In the genomic region with DNA sequence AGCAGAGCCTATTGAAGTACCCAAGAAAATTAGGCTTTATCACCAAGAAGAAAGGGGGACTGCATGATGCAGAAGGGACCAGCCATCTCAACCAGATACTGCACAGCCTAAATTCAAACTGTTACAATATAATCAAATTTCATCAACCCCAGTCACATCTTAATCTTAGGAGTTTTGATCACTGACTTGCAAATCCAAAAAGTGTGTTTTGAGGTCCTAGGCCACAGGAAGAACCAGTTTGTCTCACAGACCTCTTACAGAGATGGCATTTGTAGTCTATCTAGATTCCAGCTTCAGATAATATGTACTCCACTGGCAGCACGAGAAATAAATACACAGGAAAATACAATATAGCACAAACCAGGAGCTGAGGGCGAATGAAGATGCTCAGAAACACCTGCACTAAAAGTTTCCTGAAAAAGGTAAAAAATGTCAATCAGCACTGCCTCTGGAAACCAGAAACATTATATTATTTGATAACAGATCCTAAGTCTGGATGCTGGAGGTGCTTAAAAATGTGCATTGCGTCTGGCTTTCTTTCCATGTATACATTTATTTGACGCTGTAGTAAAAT, we compare ENCODE assay signal across 1 cellular context.
TF ChIP-seq lines count a peak whose summit lies in the region.

No MANE protein-coding gene starts in this region.

TF ChIP-seq in GM12878, 131 proteins besides CTCF, POLR2A, EP300 and RAD21:
- TF ChIP-seq TCF12 (IDR thresholded peaks at IDR 0.05; ENCODE audit: low read depth, low read length) (no peak), CHD4 (IDR thresholded peaks at IDR 0.05) (no peak), TAF1 (IDR thresholded peaks at IDR 0.05; ENCODE audit: borderline replicate concordance, low read depth, low read length) (no peak), HDAC6 (IDR thresholded peaks at IDR 0.05; ENCODE audit: unreplicated experiment) (no peak), BHLHE40 (IDR thresholded peaks at IDR 0.05; ENCODE audit: borderline replicate concordance in 1 of 2, low read depth in 2 of 2, low read length in 1 of 2) (no peak), TCF7 (IDR thresholded peaks at IDR 0.05; ENCODE audit: borderline replicate concordance) (no peak), RUNX3 (IDR thresholded peaks at IDR 0.05; ENCODE audit: low read length) (no peak), BRCA1 (IDR thresholded peaks at IDR 0.05; ENCODE audit: low read depth, low read length) (no peak), MEF2B (IDR thresholded peaks at IDR 0.05; ENCODE audit: partially characterized antibody, poor library complexity, severe bottlenecking) (no peak), POLR2AphosphoS2 (IDR thresholded peaks at IDR 0.05; ENCODE audit: low read depth, low read length) (no peak), CHD2 (IDR thresholded peaks at IDR 0.05; ENCODE audit: borderline replicate concordance, low read depth, low read length) (no peak), RELA (IDR thresholded peaks at IDR 0.05; ENCODE audit: borderline replicate concordance, partially characterized antibody) (no peak), SRF (IDR thresholded peaks at IDR 0.05; ENCODE audit: low read depth in 2 of 2, low read length in 2 of 2) (no peak), SREBF1 (IDR thresholded peaks at IDR 0.05; ENCODE audit: low read length) (no peak), ETV6 (conservative IDR thresholded peaks at IDR 0.05 in 1 of 2, IDR thresholded peaks at IDR 0.05 in 1 of 2; ENCODE audit: borderline replicate concordance in 1 of 2, low read depth in 1 of 2) (no peak), HDGF (IDR thresholded peaks at IDR 0.05) (no peak), USF2 (IDR thresholded peaks at IDR 0.05; ENCODE audit: borderline replicate concordance, low read depth, low read length) (no peak)
- TF ChIP-seq, protein P1, sequence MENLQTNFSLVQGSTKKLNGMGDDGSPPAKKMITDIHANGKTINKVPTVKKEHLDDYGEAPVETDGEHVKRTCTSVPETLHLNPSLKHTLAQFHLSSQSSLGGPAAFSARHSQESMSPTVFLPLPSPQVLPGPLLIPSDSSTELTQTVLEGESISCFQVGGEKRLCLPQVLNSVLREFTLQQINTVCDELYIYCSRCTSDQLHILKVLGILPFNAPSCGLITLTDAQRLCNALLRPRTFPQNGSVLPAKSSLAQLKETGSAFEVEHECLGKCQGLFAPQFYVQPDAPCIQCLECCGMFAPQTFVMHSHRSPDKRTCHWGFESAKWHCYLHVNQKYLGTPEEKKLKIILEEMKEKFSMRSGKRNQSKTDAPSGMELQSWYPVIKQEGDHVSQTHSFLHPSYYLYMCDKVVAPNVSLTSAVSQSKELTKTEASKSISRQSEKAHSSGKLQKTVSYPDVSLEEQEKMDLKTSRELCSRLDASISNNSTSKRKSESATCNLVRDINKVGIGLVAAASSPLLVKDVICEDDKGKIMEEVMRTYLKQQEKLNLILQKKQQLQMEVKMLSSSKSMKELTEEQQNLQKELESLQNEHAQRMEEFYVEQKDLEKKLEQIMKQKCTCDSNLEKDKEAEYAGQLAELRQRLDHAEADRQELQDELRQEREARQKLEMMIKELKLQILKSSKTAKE (IDR thresholded peaks at IDR 0.05; ENCODE audit: low read depth, poor library complexity, severe bottlenecking): no peak
- TF ChIP-seq, protein P2, sequence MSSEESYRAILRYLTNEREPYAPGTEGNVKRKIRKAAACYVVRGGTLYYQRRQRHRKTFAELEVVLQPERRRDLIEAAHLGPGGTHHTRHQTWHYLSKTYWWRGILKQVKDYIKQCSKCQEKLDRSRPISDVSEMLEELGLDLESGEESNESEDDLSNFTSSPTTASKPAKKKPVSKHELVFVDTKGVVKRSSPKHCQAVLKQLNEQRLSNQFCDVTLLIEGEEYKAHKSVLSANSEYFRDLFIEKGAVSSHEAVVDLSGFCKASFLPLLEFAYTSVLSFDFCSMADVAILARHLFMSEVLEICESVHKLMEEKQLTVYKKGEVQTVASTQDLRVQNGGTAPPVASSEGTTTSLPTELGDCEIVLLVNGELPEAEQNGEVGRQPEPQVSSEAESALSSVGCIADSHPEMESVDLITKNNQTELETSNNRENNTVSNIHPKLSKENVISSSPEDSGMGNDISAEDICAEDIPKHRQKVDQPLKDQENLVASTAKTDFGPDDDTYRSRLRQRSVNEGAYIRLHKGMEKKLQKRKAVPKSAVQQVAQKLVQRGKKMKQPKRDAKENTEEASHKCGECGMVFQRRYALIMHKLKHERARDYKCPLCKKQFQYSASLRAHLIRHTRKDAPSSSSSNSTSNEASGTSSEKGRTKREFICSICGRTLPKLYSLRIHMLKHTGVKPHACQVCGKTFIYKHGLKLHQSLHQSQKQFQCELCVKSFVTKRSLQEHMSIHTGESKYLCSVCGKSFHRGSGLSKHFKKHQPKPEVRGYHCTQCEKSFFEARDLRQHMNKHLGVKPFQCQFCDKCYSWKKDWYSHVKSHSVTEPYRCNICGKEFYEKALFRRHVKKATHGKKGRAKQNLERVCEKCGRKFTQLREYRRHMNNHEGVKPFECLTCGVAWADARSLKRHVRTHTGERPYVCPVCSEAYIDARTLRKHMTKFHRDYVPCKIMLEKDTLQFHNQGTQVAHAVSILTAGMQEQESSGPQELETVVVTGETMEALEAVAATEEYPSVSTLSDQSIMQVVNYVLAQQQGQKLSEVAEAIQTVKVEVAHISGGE (CRISPR knock-in tag; IDR thresholded peaks at IDR 0.05): no peak
- TF ChIP-seq, protein P3, sequence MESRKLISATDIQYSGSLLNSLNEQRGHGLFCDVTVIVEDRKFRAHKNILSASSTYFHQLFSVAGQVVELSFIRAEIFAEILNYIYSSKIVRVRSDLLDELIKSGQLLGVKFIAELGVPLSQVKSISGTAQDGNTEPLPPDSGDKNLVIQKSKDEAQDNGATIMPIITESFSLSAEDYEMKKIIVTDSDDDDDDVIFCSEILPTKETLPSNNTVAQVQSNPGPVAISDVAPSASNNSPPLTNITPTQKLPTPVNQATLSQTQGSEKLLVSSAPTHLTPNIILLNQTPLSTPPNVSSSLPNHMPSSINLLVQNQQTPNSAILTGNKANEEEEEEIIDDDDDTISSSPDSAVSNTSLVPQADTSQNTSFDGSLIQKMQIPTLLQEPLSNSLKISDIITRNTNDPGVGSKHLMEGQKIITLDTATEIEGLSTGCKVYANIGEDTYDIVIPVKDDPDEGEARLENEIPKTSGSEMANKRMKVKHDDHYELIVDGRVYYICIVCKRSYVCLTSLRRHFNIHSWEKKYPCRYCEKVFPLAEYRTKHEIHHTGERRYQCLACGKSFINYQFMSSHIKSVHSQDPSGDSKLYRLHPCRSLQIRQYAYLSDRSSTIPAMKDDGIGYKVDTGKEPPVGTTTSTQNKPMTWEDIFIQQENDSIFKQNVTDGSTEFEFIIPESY (IDR thresholded peaks at IDR 0.05): no peak
